In the genomic region with DNA sequence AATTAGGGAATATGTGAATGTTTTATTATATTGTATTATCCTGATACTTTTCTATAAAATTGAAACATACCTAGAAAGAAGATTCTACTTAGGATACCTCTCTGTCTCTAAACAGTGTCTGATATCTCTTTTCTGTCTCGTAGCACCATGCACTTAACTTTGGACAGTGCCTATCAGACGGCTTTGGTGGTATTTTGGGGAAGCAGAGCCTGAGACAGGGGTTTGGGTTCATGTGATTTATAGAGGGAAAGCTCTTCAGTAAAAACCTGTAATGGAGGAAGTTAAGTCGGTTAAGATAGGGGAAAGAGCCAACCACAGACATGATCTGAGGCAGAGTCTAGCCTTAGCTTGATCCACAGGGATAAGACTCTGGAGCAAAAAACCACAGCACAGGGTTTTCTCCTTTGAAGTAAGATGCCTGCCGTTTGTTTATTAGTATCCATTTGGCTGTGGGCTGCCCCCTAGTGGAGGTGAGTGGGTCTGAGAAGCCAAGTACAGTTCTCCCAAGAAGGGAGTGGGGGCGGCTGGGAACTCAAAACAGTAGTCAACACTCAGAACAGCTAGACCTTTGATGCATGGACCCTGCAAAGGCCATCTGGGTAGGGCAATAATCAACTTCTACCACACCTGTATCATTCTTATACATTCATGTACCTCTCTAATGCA, we compare ENCODE assay signal across 8 cellular contexts.
A peak's percentile ranks its signal among the peaks of the same experiment; 100 is the strongest.
DNase-seq lines count a peak whose midpoint lies in the region; ATAC-seq and TF ChIP-seq lines count a peak whose summit lies in the region.

No MANE protein-coding gene starts in this region.

- ATAC-seq in GM18517 (IDR thresholded peaks at IDR 0.05; ENCODE audit: unreplicated experiment), result peak; percentile 74
- ATAC-seq in HG02970 (IDR thresholded peaks at IDR 0.05; ENCODE audit: low FRiP score, unreplicated experiment), result peak; percentile 76
- ATAC-seq in left lobe of liver, result peak; percentile 100
- ATAC-seq in GM18873 (IDR thresholded peaks at IDR 0.05; ENCODE audit: low FRiP score, unreplicated experiment), result no peak

- TF ChIP-seq CTCF in astrocyte of the spinal cord (IDR thresholded peaks at IDR 0.05; ENCODE audit: low read depth, low read length), result peak; percentile 49

- no peak overlapping the region for H3K4me3 ChIP-seq in astrocyte of the spinal cord (ENCODE audit: low read depth, low read length)

- in situ Hi-C loops in astrocyte of the spinal cord (cut with HindIII; ENCODE audit: low sequenced_read_pairs), result no loop called here

- DNase-seq in CD1c-positive myeloid dendritic cell (ENCODE audit: extremely low spot score) (peak; percentile 25), NCI-H774 (lab: John Stamatoyannopoulos, UW) (peak; percentile 44), astrocyte of the spinal cord (ENCODE audit: low read depth, low spot score) (peak; percentile 1), left lobe of liver (ENCODE audit: low spot score) (peak; percentile 81), superior temporal gyrus (ENCODE audit: extremely low spot score) (peak; percentile 63)

Comparison
In these comparisons a context has a peak if more than half of its experiments do, and no peak if none do; other contexts are left out.
1. DNase-seq: peak in every context shown above with its lines; median percentile 81 in left lobe of liver; 63 in superior temporal gyrus; 44 in NCI-H774; 25 in CD1c-positive myeloid dendritic cell; 1 in astrocyte of the spinal cord.